In the genomic region with DNA sequence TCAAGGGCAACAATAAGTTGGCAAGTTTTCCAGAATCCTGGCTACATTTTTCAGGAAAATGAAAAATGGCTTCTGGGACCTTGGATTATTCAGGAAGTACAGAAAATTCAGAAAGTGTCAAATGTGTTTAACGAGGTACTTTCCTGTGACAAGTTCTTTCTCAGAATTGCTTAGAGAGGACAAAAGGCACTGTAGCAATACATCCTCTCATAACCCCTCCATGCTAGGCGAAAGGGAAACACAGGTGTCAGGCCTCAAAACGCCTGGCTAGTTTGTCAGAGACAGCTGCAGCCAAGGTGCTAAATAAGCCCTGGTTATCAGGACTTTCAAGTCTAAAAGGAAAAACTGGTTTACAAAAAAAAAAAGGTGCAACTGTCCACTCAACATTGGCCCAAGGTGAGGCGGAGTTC, we compare ENCODE assay signal across 14 cellular contexts.
DNase-seq lines count a peak whose midpoint lies in the region; ATAC-seq, FAIRE-seq and TF ChIP-seq lines count a peak whose summit lies in the region.
"Had no signal": no experiment of that assay in that cellular context is flagged by ENCODE, and none has a peak within 500 bp of the region (broad histone marks: within the 10 kb centered on the region; RNA-seq: fewer than 3 reads in every experiment).

No MANE protein-coding gene starts in this region.

- FAIRE-seq in pancreas (lab: Jason Lieb, UNC) = no peak

- peak overlapping the region; percentile 12 for H3K27ac Mint-ChIP-seq in activated CD8-positive, alpha-beta memory T cell treated with anti-CD3 and anti-CD28 coated beads, Interleukin-2, amount 10 ng/mL, durations not matched to agents 7 days and 5 days
- H3K27ac Mint-ChIP-seq in activated CD4-positive, alpha-beta memory T cell treated with anti-CD3 and anti-CD28 coated beads for 36 hours = no peak overlapping the region
- peak overlapping the region in 2 of 7 donors; percentile 53 to 70 for H3K27ac Mint-ChIP-seq in CD4-positive, alpha-beta memory T cell

- peaks cover 16% of the 10 kb centered on the region for H3K36me3 Mint-ChIP-seq in activated CD8-positive, alpha-beta memory T cell treated with anti-CD3 and anti-CD28 coated beads, Interleukin-2, amount 10 ng/mL, durations not matched to agents 7 days and 5 days
- H3K36me3 Mint-ChIP-seq in activated CD4-positive, alpha-beta memory T cell treated with anti-CD3 and anti-CD28 coated beads for 36 hours = peaks cover 14% of the 10 kb centered on the region
- peaks cover 36 to 51% of the 10 kb centered on the region in 2 donors for H3K36me3 Mint-ChIP-seq in CD4-positive, alpha-beta memory T cell

- H3K4me3 Mint-ChIP-seq in activated CD8-positive, alpha-beta memory T cell treated with anti-CD3 and anti-CD28 coated beads, Interleukin-2, amount 10 ng/mL, durations not matched to agents 7 days and 5 days = no peak overlapping the region
- H3K4me3 Mint-ChIP-seq in activated CD4-positive, alpha-beta memory T cell treated with anti-CD3 and anti-CD28 coated beads for 36 hours = no peak overlapping the region
- H3K4me3 Mint-ChIP-seq in CD4-positive, alpha-beta memory T cell = peak overlapping the region in 1 of 8 donors; percentile 7

- ATAC-seq in activated CD8-positive, alpha-beta memory T cell treated with anti-CD3 and anti-CD28 coated beads, Interleukin-2, amount 10 ng/mL, durations not matched to agents 7 days and 5 days = no peak
- ATAC-seq in HG02610 (IDR thresholded peaks at IDR 0.05; ENCODE audit: unreplicated experiment) = peak; percentile 74
- ATAC-seq in pancreas = peak in 3 of 4 donors; percentile 72 to 80 (median 78)
- ATAC-seq: heart left ventricle had no signal

- 33 to 37% methylated on average over 4 of the region's 4 CpGs for WGBS in pancreas, 2 donors

- no peaks in the 10 kb centered on the region for H3K9me3 ChIP-seq in pancreas
- no peaks in the 10 kb centered on the region for H3K9me3 ChIP-seq in CD4-positive, alpha-beta memory T cell (ENCODE audit: control insufficient read depth in 1 of 2, low read length in 2 of 2)
- H3K9me3 ChIP-seq: heart left ventricle, Peyer's patch had no signal

- no peaks in the 10 kb centered on the region for H3K27me3 Mint-ChIP-seq in activated CD8-positive, alpha-beta memory T cell treated with anti-CD3 and anti-CD28 coated beads, Interleukin-2, amount 10 ng/mL, durations not matched to agents 7 days and 5 days
- no peaks in the 10 kb centered on the region for H3K27me3 Mint-ChIP-seq in activated CD4-positive, alpha-beta memory T cell treated with anti-CD3 and anti-CD28 coated beads for 36 hours
- no peaks in the 10 kb centered on the region for H3K27me3 Mint-ChIP-seq in CD4-positive, alpha-beta memory T cell

- H3K27ac ChIP-seq in pancreas = peak overlapping the region in 2 of 4 donors; percentile 38 to 53
- H3K27ac ChIP-seq in CD4-positive, alpha-beta memory T cell (ENCODE audit: low read depth, low read length) = no peak overlapping the region
- H3K27ac ChIP-seq: Peyer's patch had no signal

- POLR2A ChIA-PET in activated CD4-positive, alpha-beta memory T cell treated with anti-CD3 and anti-CD28 coated beads for 36 hours (lab: Charles Lee) = interaction anchor here (0.6 kb wide), 1 partner anchor 45 kb away, joined by 3 read pairs; no protein-coding TSS in a partner anchor
- POLR2A ChIA-PET in CD4-positive, alpha-beta memory T cell (lab: Charles Lee; ENCODE audit: partially characterized antibody) = no interaction called here

- DNase-seq in activated CD8-positive, alpha-beta memory T cell treated with anti-CD3 and anti-CD28 coated beads, Interleukin-2, amount 10 ng/mL, durations not matched to agents 7 days and 5 days = no peak
- no peak for DNase-seq in activated CD8-positive, alpha-beta memory T cell treated with anti-CD3 and anti-CD28 coated beads, Interleukin-2, amount 50 U/mL, for 48 hours
- DNase-seq in activated CD4-positive, alpha-beta memory T cell treated with anti-CD3 and anti-CD28 coated beads for 36 hours = peak; percentile 32
- DNase-seq in pancreas (peak in 1 of 6 donors; percentile 2), islet precursor cell (no peak), NCI-H1436 (lab: John Stamatoyannopoulos, UW) (no peak)
- no peak for DNase-seq in CD4-positive, alpha-beta memory T cell
- DNase-seq: ACHN, activated gamma-delta T cell, heart left ventricle, NCI-H1105 treated with DMSO at 0.1 percent for 48 hours, Peyer's patch had no signal

- H3K9me3 Mint-ChIP-seq in activated CD8-positive, alpha-beta memory T cell treated with anti-CD3 and anti-CD28 coated beads, Interleukin-2, amount 10 ng/mL, durations not matched to agents 7 days and 5 days (ENCODE audit: low read depth) = no peaks in the 10 kb centered on the region
- H3K9me3 Mint-ChIP-seq in activated CD4-positive, alpha-beta memory T cell treated with anti-CD3 and anti-CD28 coated beads for 36 hours = no peaks in the 10 kb centered on the region
- no peaks in the 10 kb centered on the region for H3K9me3 Mint-ChIP-seq in CD4-positive, alpha-beta memory T cell

- no peaks in the 10 kb centered on the region for H3K36me3 ChIP-seq in pancreas
- H3K36me3 ChIP-seq in CD4-positive, alpha-beta memory T cell (ENCODE audit: insufficient read depth, low read length) = peaks cover 8% of the 10 kb centered on the region

- no peak for TF ChIP-seq CTCF in pancreas (IDR thresholded peaks at IDR 0.05)

- peaks cover 5 to 21% (median 21%) of the 10 kb centered on the region in 3 donors for H3K4me1 ChIP-seq in pancreas
- H3K4me1 ChIP-seq in CD4-positive, alpha-beta memory T cell (ENCODE audit: insufficient read depth, low read length) = peaks cover 9% of the 10 kb centered on the region
- H3K4me1 ChIP-seq: Peyer's patch had no signal

- no peak overlapping the region for H3K4me3 ChIP-seq in pancreas
- no peak overlapping the region for H3K4me3 ChIP-seq in CD4-positive, alpha-beta memory T cell (ENCODE audit: low read length in 2 of 2)
- H3K4me3 ChIP-seq: heart left ventricle, Peyer's patch, smooth muscle cell had no signal

- no peaks in the 10 kb centered on the region for H3K27me3 ChIP-seq in pancreas
- H3K27me3 ChIP-seq in CD4-positive, alpha-beta memory T cell (ENCODE audit: insufficient read depth, low read length) = no peaks in the 10 kb centered on the region
- H3K27me3 ChIP-seq: heart left ventricle, Peyer's patch had no signal

- peaks cover 14% of the 10 kb centered on the region for H3K4me1 Mint-ChIP-seq in activated CD8-positive, alpha-beta memory T cell treated with anti-CD3 and anti-CD28 coated beads, Interleukin-2, amount 10 ng/mL, durations not matched to agents 7 days and 5 days
- peaks cover 34% of the 10 kb centered on the region for H3K4me1 Mint-ChIP-seq in activated CD4-positive, alpha-beta memory T cell treated with anti-CD3 and anti-CD28 coated beads for 36 hours (ENCODE audit: low read depth)
- H3K4me1 Mint-ChIP-seq in CD4-positive, alpha-beta memory T cell = peaks cover 21 to 41% (median 34%) of the 10 kb centered on the region in 4 donors

- CTCF ChIA-PET in activated CD8-positive, alpha-beta memory T cell treated with anti-CD3 and anti-CD28 coated beads, Interleukin-2, amount 10 ng/mL, durations not matched to agents 7 days and 5 days (lab: Charles Lee) = no interaction called here
- CTCF ChIA-PET in activated CD4-positive, alpha-beta memory T cell treated with anti-CD3 and anti-CD28 coated beads for 36 hours (lab: Charles Lee) = interaction anchor here (1.1 kb wide), 2 partner anchors 114 to 119 kb away, joined by 3 to 4 read pairs; no protein-coding TSS in a partner anchor
- CTCF ChIA-PET in CD4-positive, alpha-beta memory T cell (lab: Charles Lee; ENCODE audit: partially characterized antibody) = no interaction called here

- intact Hi-C loops in activated CD4-positive, alpha-beta memory T cell treated with anti-CD3 and anti-CD28 coated beads for 36 hours (cut with micrococcal nuclease) = no loop called here
- intact Hi-C loops in pancreas (cut with DNase I) = loop anchor here in 1 of 3 donors (10.0 kb wide), 1 partner anchor 108 kb away; no protein-coding TSS in a partner anchor
- intact Hi-C loops in CD4-positive, alpha-beta memory T cell (cut with micrococcal nuclease) = loop anchor here (10.0 kb wide), 1 partner anchor 72 kb away; no protein-coding TSS in a partner anchor
